In genomic region chr20:23147647-23147963, GRCh38 we compare ENCODE assay signal across 1 cellular context.
A peak's percentile ranks its signal among the peaks of the same experiment; 100 is the strongest.
TF ChIP-seq lines count a peak whose summit lies in the region.

No MANE protein-coding gene starts in this region.

TF ChIP-seq in K562, 482 proteins besides CTCF, POLR2A, EP300 and RAD21 (continued from another document):
- TF ChIP-seq VEZF1 (CRISPR knock-in tag; IDR thresholded peaks at IDR 0.05) (peak; percentile 30; the same call in 1 of the 2 replicates), FOSL1 (tag; conservative IDR thresholded peaks at IDR 0.05) (no peak), ZNF12 (CRISPR knock-in tag; IDR thresholded peaks at IDR 0.05) (no peak), GTF2B (IDR thresholded peaks at IDR 0.05; ENCODE audit: extremely low read depth, insufficient read length) (no peak), ZNF512 (tag; IDR thresholded peaks at IDR 0.05) (no peak), MTA2 (IDR thresholded peaks at IDR 0.05; ENCODE audit: low read depth) (0 out of 2 replicates have a peak, but pooled peaks have one; percentile 33), ZBTB49 (CRISPR knock-in tag; IDR thresholded peaks at IDR 0.05; ENCODE audit: borderline replicate concordance) (no peak), WHSC1 (IDR thresholded peaks at IDR 0.05; ENCODE audit: low read length) (no peak), ELF1 (tag; IDR thresholded peaks at IDR 0.05) (0 out of 2 replicates have a peak, but pooled peaks have one; percentile 14), RBM14 (IDR thresholded peaks at IDR 0.05; ENCODE audit: borderline replicate concordance, insufficient read depth, low read depth, low read length) (no peak), CREB5 (CRISPR knock-in tag; IDR thresholded peaks at IDR 0.05) (no peak), ELF2 (CRISPR knock-in tag; IDR thresholded peaks at IDR 0.05) (no peak), TAL1 (IDR thresholded peaks at IDR 0.05) (no peak; the same call in 1 of the 2 replicates), ZBTB43 (CRISPR knock-in tag; IDR thresholded peaks at IDR 0.05) (no peak), ZNF311 (CRISPR knock-in tag; IDR thresholded peaks at IDR 0.05) (no peak), CBFA2T2 (conservative IDR thresholded peaks at IDR 0.05) (0 out of 2 replicates have a peak, but pooled peaks have one; percentile 63), SMARCA4 (IDR thresholded peaks at IDR 0.05) (no peak), CUX1 (CRISPR knock-in tag; IDR thresholded peaks at IDR 0.05) (0 out of 2 replicates have a peak, but pooled peaks have one; percentile 15), TCF7L2 (IDR thresholded peaks at IDR 0.05; ENCODE audit: low read depth, low read length) (no peak), HMBOX1 (IDR thresholded peaks at IDR 0.05) (no peak), ZNF274 (IDR thresholded peaks at IDR 0.05; ENCODE audit: borderline replicate concordance, low read depth, low read length) (no peak), ZNF699 (CRISPR knock-in tag; IDR thresholded peaks at IDR 0.05; ENCODE audit: insufficient replicate concordance) (no peak), PBX2 (CRISPR knock-in tag; IDR thresholded peaks at IDR 0.05; ENCODE audit: low read depth) (no peak), PBX2 (tag; conservative IDR thresholded peaks at IDR 0.05; ENCODE audit: low read depth) (no peak), NCOA2 (IDR thresholded peaks at IDR 0.05; ENCODE audit: partially characterized antibody in 2 of 2) (peak in 1 of 2 experiments; percentile 28), DEAF1 (CRISPR knock-in tag; IDR thresholded peaks at IDR 0.05) (no peak), C11orf30 (IDR thresholded peaks at IDR 0.05; ENCODE audit: low read depth) (no peak), KDM1A (IDR thresholded peaks at IDR 0.05) (0 out of 4 replicates have a peak, but pooled peaks of 1 of the 2 experiments have one; percentile 36), CEBPG (CRISPR knock-in tag; IDR thresholded peaks at IDR 0.05) (no peak), CEBPG (tag; conservative IDR thresholded peaks at IDR 0.05 in 1 of 2, IDR thresholded peaks at IDR 0.05 in 1 of 2) (0 out of 4 replicates have a peak, but pooled peaks of 1 of the 2 experiments have one; percentile 4), TEAD2 (tag; IDR thresholded peaks at IDR 0.05) (no peak), HBP1 (CRISPR knock-in tag; IDR thresholded peaks at IDR 0.05) (no peak)
